ENCODE assay signal across 8 cellular contexts in genomic region chr6:47780510-47781356, GRCh38. TPM values are rescaled to one million over a fixed set of nuclear protein-coding genes. Genes with fewer than 3 reads are reported as not detected.
DNase-seq lines count a peak whose midpoint lies in the region; ATAC-seq, FAIRE-seq and TF ChIP-seq lines count a peak whose summit lies in the region.

No MANE protein-coding gene starts in this region.

- TF ChIP-seq CTCF in HFF-Myc (IDR thresholded peaks at IDR 0.05; ENCODE audit: low read depth, low read length, missing control alignments) (peak; percentile 55), GM12878 (IDR thresholded peaks at IDR 0.05 in 2 of 3, conservative IDR thresholded peaks at IDR 0.05 in 1 of 3; ENCODE audit: control insufficient read depth in 2 of 3, extremely low read depth in 1 of 3, insufficient read depth in 1 of 3, low read depth in 3 of 3, low read length in 3 of 3) (peak; percentile 60 to 65 (median 61))

- no peak for TF ChIP-seq POLR2A in GM12878 (IDR thresholded peaks at IDR 0.05; ENCODE audit: low read depth, low read length)

- TF ChIP-seq RAD21 in GM12878 (IDR thresholded peaks at IDR 0.05; ENCODE audit: insufficient read depth, low read depth, low read length) = peak; percentile 86

- SMC1A ChIA-PET in GM12878 (lab: Charles Lee; ENCODE audit: uncharacterized antibody, unreplicated experiment) = interaction anchor here (0.6 to 3.1 kb wide), 21 partner anchors 9 to 682 kb away, joined by 3 to 41 read pairs (median 3); no protein-coding TSS in a partner anchor

- in situ Hi-C loops in GM12878 (cut with MboI) = loop anchor here (5.0 to 10.0 kb wide), 3 partner anchors 148 to 1627 kb away; no protein-coding TSS in a partner anchor

- H2AFZ ChIP-seq in GM12878 (ENCODE audit: control insufficient read depth, low read depth, low read length) = peak overlapping the region; percentile 37

- H3K9ac ChIP-seq in GM12878 (ENCODE audit: control insufficient read depth, insufficient read depth, low read length) = no peak overlapping the region

- ATAC-seq in Right ventricle myocardium inferior (peak; percentile 79), GM12878 (peak; percentile 96)

- TF ChIP-seq EP300 in GM12878 (IDR thresholded peaks at IDR 0.05; ENCODE audit: borderline replicate concordance in 1 of 2, control insufficient read depth in 1 of 2, low read depth in 2 of 2, low read length in 2 of 2) = no peak

- RAD21 ChIA-PET in GM12878 (lab: Charles Lee; ENCODE audit: unreplicated experiment) = interaction anchor here (1.0 to 4.1 kb wide), 7 partner anchors 9 to 368 kb away, joined by 3 to 48 read pairs (median 4); no protein-coding TSS in a partner anchor

- CTCF ChIA-PET in GM12878 (lab: Yijun Ruan, JAX) = interaction anchor here (0.7 to 6.9 kb wide), 29 partner anchors 8 to 519 kb away, joined by 3 to 117 read pairs (median 4); no protein-coding TSS in a partner anchor

- H3K27me3 ChIP-seq in MG63 (no peaks in the 10 kb centered on the region), GM12878 (replicated peaks in 1 of 2; ENCODE audit: control insufficient read depth in 2 of 2, insufficient read depth in 2 of 2, low read length in 1 of 2) (peaks cover 0 to 2% of the 10 kb centered on the region in 2 experiments; a peak in 2 of 4 replicates)

- H3K27ac ChIP-seq in GM12878 (ENCODE audit: control insufficient read depth, insufficient read depth) = no peak overlapping the region

- no peak overlapping the region for H3K4me2 ChIP-seq in GM12878 (ENCODE audit: control insufficient read depth, insufficient read depth)

- whole genome bisulfite sequencing in GM12878 (ENCODE audit: insufficient coverage, insufficient replicate concordance, low lambda C conversion rate, missing lambda C conversion rate) = 2% methylated on average over 6 of the region's 6 CpGs

- no peaks in the 10 kb centered on the region for H3K9me3 ChIP-seq in MG63
- no peaks in the 10 kb centered on the region for H3K9me3 ChIP-seq in GM12878 (replicated peaks; ENCODE audit: control insufficient read depth, insufficient read depth, low read length)

- POLR2A ChIA-PET in GM12878 (lab: Charles Lee) = no interaction called here

- no TSS peak for BruUV-seq in GM12878 (replicated peaks; lab: Mats Ljungman, UMichigan)

- no peaks in the 10 kb centered on the region for H3K79me2 ChIP-seq in GM12878 (ENCODE audit: control insufficient read depth, insufficient read depth, low read length)

- H3K4me3 ChIP-seq in HFF-Myc (replicated peaks; ENCODE audit: low read depth, low read length) (no peak overlapping the region), MG63 (no peak overlapping the region), GM12878 (no peak overlapping the region)

- no peaks in the 10 kb centered on the region for H3K4me1 ChIP-seq in GM12878 (ENCODE audit: control insufficient read depth, insufficient read depth, low read length)

- peak; percentile 74 for FAIRE-seq in GM12878 (lab: Jason Lieb, UNC)

- H4K20me1 ChIP-seq in GM12878 (ENCODE audit: control insufficient read depth, insufficient read depth) = no peaks in the 10 kb centered on the region

- DNase-seq in Right ventricle myocardium inferior (ENCODE audit: missing footprints) (no peak), cardiac septum (ENCODE audit: low spot score) (no peak), HFF-Myc (ENCODE audit: extremely low read depth, low read depth) (peak; percentile 37), MG63 (peak; percentile 59), SHP77 treated with DMSO at 0.1 percent for 48 hours (lab: John Stamatoyannopoulos, UW) (peak; percentile 10), GM12878 (ENCODE audit: low read depth, low spot score) (no peak), iPS-NIHi11 (ENCODE audit: low spot score) (peak; percentile 72)
- DNase-seq in stimulated activated CD4-positive, alpha-beta T cell treated with anti-CD3 and anti-CD28 coated beads, Interleukin-12 subunit alpha, Interleukin-12 subunit beta, amount 100 ng/mL, for 4 hours = peak; percentile 13

- H3K36me3 ChIP-seq in MG63 (no peaks in the 10 kb centered on the region), GM12878 (ENCODE audit: control insufficient read depth in 2 of 2, insufficient read depth in 2 of 2, low read length in 1 of 2) (no peaks in the 10 kb centered on the region)

- intact Hi-C loops in Right ventricle myocardium inferior (cut with DNase I) = loop anchor here (1.0 to 2.0 kb wide), 2 partner anchors 149 to 366 kb away; no protein-coding TSS in a partner anchor
- intact Hi-C loops in cardiac septum (cut with DNase I) = loop anchor here (1.0 to 10.0 kb wide), 3 partner anchors 149 to 984 kb away; no protein-coding TSS in a partner anchor
- intact Hi-C loops in GM12878 (cut with micrococcal nuclease; ENCODE audit: unreplicated experiment) = loop anchor here (1.0 to 2.0 kb wide), 3 partner anchors 46 to 366 kb away; no protein-coding TSS in a partner anchor

TF ChIP-seq in GM12878, 131 proteins besides CTCF, POLR2A, EP300 and RAD21:
- TF ChIP-seq PKNOX1 (IDR thresholded peaks at IDR 0.05) = no peak
- TF ChIP-seq SMC3 (IDR thresholded peaks at IDR 0.05; ENCODE audit: borderline replicate concordance, low read length) = peak; percentile 62; the same call in 1 of the 2 replicates
- no peak for TF ChIP-seq BCLAF1 (IDR thresholded peaks at IDR 0.05)
TF ChIP-seq in GM12878: peak in this region for 1.

RNA-seq across cellular contexts. Expression of gene OPN5, which starts 1.1 kb away (rescaled TPM):
- total RNA-seq in Right ventricle myocardium inferior (not detected), cardiac septum (not detected), GM12878 (2014; rRNA removed) (not detected in 2 replicates), GM12878 (2014; rRNA removed; fragmentation: Illumina TruSeq; extraction: Trizol) (not detected in 2 replicates), GM12878 (2021) (not detected in 2 replicates)
- not detected in 2 replicates for total RNA-seq in MG63 (2014; rRNA removed; shearing (Covaris generic); ENCODE audit: low replicate concordance)
- total RNA-seq in GM12878 (2013; cell fraction: nucleolus; rRNA removed) = not detected in 2 replicates
- not detected for polyA plus RNA-seq in GM12878 (2011; ENCODE audit: low read depth)
- polyA plus RNA-seq in GM12878 (2011; rRNA removed) (not detected in 2 replicates), GM12878 (2014; fragmentation: Illumina TruSeq; extraction: Trizol) (not detected in 2 replicates), GM12878 (2014; fragmentation: Nextera tagmentation; extraction: Ambion mirVana) (not detected), GM12878 (2014; rRNA removed) (not detected in 2 replicates), GM12878 (2016; fragmentation: Nextera tagmentation; extraction: Ambion mirVana) (not detected)
- polyA plus RNA-seq in GM12878 (2011; cell fraction: cytosol; rRNA removed) = not detected in 2 replicates
- polyA plus RNA-seq in GM12878 (2011; cell fraction: nucleus; rRNA removed) = not detected in 2 replicates
- polyA plus RNA-seq in GM12878 (2012) = not detected in 2 replicates
- not detected in 2 replicates for polyA minus RNA-seq in GM12878 (2011; rRNA and poly(A)+ RNA removed)
- not detected in 2 replicates for polyA minus RNA-seq in GM12878 (2011; cell fraction: cytosol; rRNA and poly(A)+ RNA removed)
- polyA minus RNA-seq in GM12878 (2011; cell fraction: nucleus; rRNA and poly(A)+ RNA removed) = not detected in 2 replicates

Comparison
In these comparisons a context has a peak if more than half of its experiments do, and no peak if none do; other contexts are left out.
1. DNase-seq: peak in HFF-Myc (single experiment), MG63 (single experiment), SHP77 treated with DMSO at 0.1 percent for 48 hours (single experiment), iPS-NIHi11 (single experiment) and stimulated activated CD4-positive, alpha-beta T cell treated with anti-CD3 and anti-CD28 coated beads, Interleukin-12 subunit alpha, Interleukin-12 subunit beta, amount 100 ng/mL, for 4 hours (single experiment); none in Right ventricle myocardium inferior (single experiment), cardiac septum (single experiment) and GM12878 (single experiment).